ENCODE assay signal across 16 cellular contexts in the genomic region with DNA sequence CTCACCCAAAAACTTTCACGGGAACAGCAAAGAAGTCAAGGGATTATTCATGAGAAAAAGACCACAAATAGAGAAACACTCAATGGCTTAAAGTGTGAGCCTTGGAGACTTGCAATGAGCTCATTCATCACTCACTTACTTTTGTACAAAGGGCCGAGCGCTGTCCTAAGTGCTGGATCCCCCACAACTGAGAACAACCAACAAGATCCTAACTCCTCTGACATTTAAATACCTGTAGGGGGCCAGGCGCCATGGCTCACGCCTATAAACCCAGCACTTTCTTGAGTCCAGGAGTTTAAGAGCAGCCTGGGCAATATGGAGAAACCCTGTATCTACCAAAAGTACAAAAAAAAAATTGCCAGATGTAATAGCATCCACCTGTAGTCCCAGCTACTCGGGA.
"Had no signal": no experiment of that assay in that cellular context is flagged by ENCODE, and none has a peak within 500 bp of the region (broad histone marks: within the 10 kb centered on the region; RNA-seq: fewer than 3 reads in every experiment).

No MANE protein-coding gene starts in this region.

- H3K9ac ChIP-seq: parathyroid adenoma had no signal

- H3K4me3 Mint-ChIP-seq: activated CD8-positive, alpha-beta memory T cell treated with anti-CD3 and anti-CD28 coated beads, Interleukin-2, amount 10 ng/mL, durations not matched to agents 7 days and 5 days; activated naive CD8-positive, alpha-beta T cell; activated T-cell treated with anti-CD3 and anti-CD28 coated beads, Interleukin-2, amount 50 U/mL, for 4 hours; dendritic cell treated with granulocyte-macrophage colony-stimulating factor and Interleukin-4, amounts not matched to agents 40 ng/mL and 50 ng/mL, for 4 days; neural crest cell had no signal

- H3K4me3 ChIP-seq: left ventricle myocardium inferior, stomach, thoracic aorta, vagina had no signal

- H3K27me3 ChIP-seq: vagina had no signal

- H3K27ac ChIP-seq: left ventricle myocardium inferior, parathyroid adenoma, stomach, thoracic aorta, vagina had no signal

- H3K27ac Mint-ChIP-seq: activated CD8-positive, alpha-beta memory T cell treated with anti-CD3 and anti-CD28 coated beads, Interleukin-2, amount 10 ng/mL, durations not matched to agents 7 days and 5 days; activated naive CD8-positive, alpha-beta T cell; dendritic cell treated with granulocyte-macrophage colony-stimulating factor and Interleukin-4, amounts not matched to agents 40 ng/mL and 50 ng/mL, for 4 days had no signal

- H3K4me1 ChIP-seq: left ventricle myocardium inferior, parathyroid adenoma, stomach, vagina had no signal

- H3K79me2 ChIP-seq: parathyroid adenoma had no signal

- H3K27me3 Mint-ChIP-seq: activated naive CD8-positive, alpha-beta T cell had no signal

- H3K9me3 ChIP-seq: left ventricle myocardium inferior, stomach, thoracic aorta, vagina had no signal

- DNase-seq: activated CD4-positive, alpha-beta T cell treated with anti-CD3 and anti-CD28 coated beads, Interleukin-2, amount 50 U/mL, for 48 hours; activated CD8-positive, alpha-beta memory T cell treated with anti-CD3 and anti-CD28 coated beads, Interleukin-2, amount 10 ng/mL, durations not matched to agents 7 days and 5 days; activated gamma-delta T cell; activated T-cell treated with anti-CD3 and anti-CD28 coated beads, Interleukin-2, amount 50 U/mL, for 4 hours; amygdala; left ventricle myocardium inferior; small intestine; stomach; T-helper 2 cell had no signal

- H3K36me3 Mint-ChIP-seq: activated CD8-positive, alpha-beta memory T cell treated with anti-CD3 and anti-CD28 coated beads, Interleukin-2, amount 10 ng/mL, durations not matched to agents 7 days and 5 days; activated naive CD8-positive, alpha-beta T cell; brain had no signal

- H3K36me3 ChIP-seq: left ventricle myocardium inferior, stomach, thoracic aorta, vagina had no signal

- H3K9me3 Mint-ChIP-seq: activated T-cell treated with anti-CD3 and anti-CD28 coated beads, Interleukin-2, amount 50 U/mL, for 4 hours; dendritic cell treated with granulocyte-macrophage colony-stimulating factor and Interleukin-4, amounts not matched to agents 40 ng/mL and 50 ng/mL, for 4 days; neural crest cell had no signal

- H2AFZ ChIP-seq: parathyroid adenoma had no signal
